8 cellular contexts compared by ENCODE assay signal in genomic region chr4:112766422-112766821, GRCh38.
A peak's percentile ranks its signal among the peaks of the same experiment; 100 is the strongest.
DNase-seq lines count a peak whose midpoint lies in the region; ATAC-seq lines count a peak whose summit lies in the region.

No MANE protein-coding gene starts in this region.

- no peaks in the 10 kb centered on the region for H3K79me2 ChIP-seq in GM23248 (ENCODE audit: insufficient read depth)

- H3K36me3 ChIP-seq in GM23248 (ENCODE audit: low read depth), result no peaks in the 10 kb centered on the region

- no peaks in the 10 kb centered on the region for H3K27me3 ChIP-seq in GM23248 (replicated peaks; ENCODE audit: insufficient read depth)

- no peak overlapping the region for H3K4me3 ChIP-seq in GM23248

- 5 to 7% methylated on average over 3 of the region's 3 CpGs for WGBS in GM23248 (ENCODE audit: low coverage in 1 of 2, low lambda C conversion rate in 2 of 2, missing lambda C conversion rate in 2 of 2), 2 experiments

- H2AFZ ChIP-seq in GM23248, result no peak overlapping the region

- H3K9me3 ChIP-seq in GM23248 (ENCODE audit: low read depth), result no peaks in the 10 kb centered on the region

- H3K9ac ChIP-seq in GM23248, result no peak overlapping the region

- intact Hi-C loops in posterior vena cava (cut with DNase I), result loop anchor here (10.0 kb wide), 1 partner anchor 132 kb away; the partner anchor contains the start of genes LARP7 (in 2 of the 2) and ZGRF1 (in 2 of the 2)

- H3K9me2 ChIP-seq in GM23248 (ENCODE audit: insufficient read depth), result no peaks in the 10 kb centered on the region

- H3F3A ChIP-seq in GM23248 (ENCODE audit: insufficient read depth), result no peaks in the 10 kb centered on the region

- in situ Hi-C loops in GM23248 (cut with MboI), result loop anchor here (5.0 kb wide), 1 partner anchor 171 kb away; no protein-coding TSS in a partner anchor

- H3K4me2 ChIP-seq in GM23248 (ENCODE audit: unreplicated experiment), result no peak overlapping the region

- no peak for ATAC-seq in GM19023 (IDR thresholded peaks at IDR 0.05; ENCODE audit: unreplicated experiment)
- no peak for ATAC-seq in GM19035 (IDR thresholded peaks at IDR 0.05; ENCODE audit: unreplicated experiment)

- no peak overlapping the region for H3K27ac ChIP-seq in GM23248

- peaks cover 3% of the 10 kb centered on the region; the same call in 1 of the 2 replicates for H3K4me1 ChIP-seq in GM23248 (ENCODE audit: insufficient read depth)

- H4K20me1 ChIP-seq in GM23248 (ENCODE audit: insufficient read depth), result no peaks in the 10 kb centered on the region

- DNase-seq in COLO829 (ENCODE audit: low spot score) (peak; percentile 29), GM23248 (peak; percentile 75), SK-N-DZ (ENCODE audit: low spot score) (peak; percentile 43), hepatic stellate cell (ENCODE audit: low spot score) (peak; percentile 29), NCI-H2081 (lab: John Stamatoyannopoulos, UW) (no peak), posterior vena cava (ENCODE audit: low spot score) (no peak)

Comparison
In these comparisons a context has a peak if more than half of its experiments do, and no peak if none do; other contexts are left out.
1. DNase-seq: peak in COLO829 (single experiment), GM23248 (single experiment), SK-N-DZ (single experiment) and hepatic stellate cell (single experiment); none in NCI-H2081 (0 of 2) and posterior vena cava (single experiment).